Comparison of ENCODE assay signal across 31 cellular contexts in genomic region chr2:23632386-23632785, GRCh38.
"Had no signal": no experiment of that assay in that cellular context is flagged by ENCODE, and none has a peak within 500 bp of the region (broad histone marks: within the 10 kb centered on the region; RNA-seq: fewer than 3 reads in every experiment).

No MANE protein-coding gene starts in this region.

- H3K4me3 ChIP-seq: adrenal gland, body of pancreas, breast epithelium had no signal

- ATAC-seq: activated CD8-positive, alpha-beta T cell treated with anti-CD3 and anti-CD28 coated beads for 36 hours; activated naive CD4-positive, alpha-beta T cell treated with anti-CD3 and anti-CD28 coated beads, Interleukin-2, amount 50 U/mL, for 72 hours; activated T-cell treated with anti-CD3 and anti-CD28 coated beads, Interleukin-2, amount 50 U/mL, for 4 hours; activated T-cell treated with anti-CD3 and anti-CD28 coated beads, Interleukin-2, amount 50 U/mL, for 72 hours; activated T-helper 17 cell treated with anti-CD3 and anti-CD28 coated beads, Interleukin-2, amount 50 U/mL, for 72 hours; body of pancreas had no signal

- H3K27ac ChIP-seq: adrenal gland, body of pancreas, brain microvascular endothelial cell, breast epithelium, VCaP had no signal

- H3K9me3 ChIP-seq: adrenal gland, body of pancreas, breast epithelium had no signal

- H3K27me3 ChIP-seq: adrenal gland, body of pancreas, brain microvascular endothelial cell, breast epithelium had no signal

- H3K36me3 ChIP-seq: adrenal gland, brain microvascular endothelial cell, breast epithelium had no signal

- H3K4me1 ChIP-seq: adrenal gland, body of pancreas, breast epithelium had no signal

- DNase-seq: activated B cell treated with CpG ODN at 0.5 μM for 24 hours; activated CD4-positive, alpha-beta memory T cell treated with anti-CD3 and anti-CD28 coated beads for 36 hours; activated CD4-positive, alpha-beta T cell treated with anti-CD3 and anti-CD28 coated beads for 4 hours; activated CD4-positive, alpha-beta T cell treated with anti-CD3 and anti-CD28 coated beads, Interleukin-2, amount 10 ng/mL, durations not matched to agents 24 days and 14 days; activated CD4-positive, alpha-beta T cell treated with anti-CD3 and anti-CD28 coated beads, Interleukin-2, amount 50 U/mL, for 1 hour; activated CD4-positive, alpha-beta T cell treated with anti-CD3 and anti-CD28 coated beads, Interleukin-2, amount 50 U/mL, for 4 hours; activated CD4-positive, CD25-positive, alpha-beta regulatory T cell treated with anti-CD3 and anti-CD28 coated beads, Interleukin-2, amount 50 U/mL, for 72 hours; activated CD8-positive, alpha-beta memory T cell treated with anti-CD3 and anti-CD28 coated beads, Interleukin-2, amount 50 U/mL, for 4 hours; activated CD8-positive, alpha-beta T cell treated with anti-CD3 and anti-CD28 coated beads for 36 hours; activated effector memory CD4-positive, alpha-beta T cell treated with anti-CD3 and anti-CD28 coated beads, Interleukin-2, amount 50 U/mL, for 16 hours; activated gamma-delta T cell treated with Interleukin-2 at 50 U/mL for 16 hours; activated naive CD4-positive, alpha-beta T cell; activated naive CD4-positive, alpha-beta T cell treated with anti-CD3 and anti-CD28 coated beads for 36 hours; activated naive CD4-positive, alpha-beta T cell treated with anti-CD3 and anti-CD28 coated beads, Interleukin-2, amount 50 U/mL, for 16 hours; activated naive CD8-positive, alpha-beta T cell treated with anti-CD3 and anti-CD28 coated beads for 36 hours; activated T-cell treated with anti-CD3 and anti-CD28 coated beads for 4 hours; activated T-cell treated with anti-CD3 and anti-CD28 coated beads, Interleukin-2, amount 50 U/mL, for 1 hour; activated T-cell treated with anti-CD3 and anti-CD28 coated beads, Interleukin-2, amount 50 U/mL, for 4 hours; activated T-cell treated with anti-CD3 and anti-CD28 coated beads, Interleukin-2, amount 50 U/mL, for 72 hours; adrenal gland; amniotic stem cell; body of pancreas; brain microvascular endothelial cell; SW 1271; T-helper 1 cell; T-helper 2 cell; T-helper 9 cell had no signal
